8 cellular contexts compared by ENCODE assay signal in genomic region chr16:89700100-89700648, GRCh38.
DNase-seq lines count a peak whose midpoint lies in the region; ATAC-seq and FAIRE-seq lines count a peak whose summit lies in the region.

No MANE protein-coding gene starts in this region.

- FAIRE-seq in islet of Langerhans (lab: Jason Lieb, UNC), result peak; percentile 41

- in situ Hi-C loops in ACHN (cut with HindIII; ENCODE audit: low pct_ligation_motif_present, low pct_unique_long_range_greater_than_20kb, low sequenced_read_pairs), result no loop called here

- ATAC-seq in GM18870 (IDR thresholded peaks at IDR 0.05; ENCODE audit: unreplicated experiment) (peak; percentile 43), HG03342 (IDR thresholded peaks at IDR 0.05; ENCODE audit: unreplicated experiment) (peak; percentile 44)

- DNase-seq in ACHN (peak; percentile 100), NCI-H446 treated with DMSO at 0.1 percent for 48 hours (lab: John Stamatoyannopoulos, UW) (peak; percentile 80), cerebellar nuclear complex (lab: John Stamatoyannopoulos, UW) (peak; percentile 77 to 93)
- peak; percentile 97 for DNase-seq in activated CD4-positive, CD25-positive, alpha-beta regulatory T cell treated with anti-CD3 and anti-CD28 coated beads, Interleukin-2, amount 50 U/mL, for 72 hours
- DNase-seq in stimulated activated CD4-positive, alpha-beta T cell treated with anti-CD3 and anti-CD28 coated beads, Interleukin-12 subunit alpha, Interleukin-12 subunit beta, amount 100 ng/mL, for 24 hours (ENCODE audit: low read depth in 2 of 2), result peak; percentile 92 to 97

Comparison
In these comparisons a context has a peak if more than half of its experiments do, and no peak if none do; other contexts are left out.
1. Peak in every context shown above with its lines: DNase-seq and ATAC-seq.